Comparison of ENCODE assay signal across 8 cellular contexts in the genomic region with DNA sequence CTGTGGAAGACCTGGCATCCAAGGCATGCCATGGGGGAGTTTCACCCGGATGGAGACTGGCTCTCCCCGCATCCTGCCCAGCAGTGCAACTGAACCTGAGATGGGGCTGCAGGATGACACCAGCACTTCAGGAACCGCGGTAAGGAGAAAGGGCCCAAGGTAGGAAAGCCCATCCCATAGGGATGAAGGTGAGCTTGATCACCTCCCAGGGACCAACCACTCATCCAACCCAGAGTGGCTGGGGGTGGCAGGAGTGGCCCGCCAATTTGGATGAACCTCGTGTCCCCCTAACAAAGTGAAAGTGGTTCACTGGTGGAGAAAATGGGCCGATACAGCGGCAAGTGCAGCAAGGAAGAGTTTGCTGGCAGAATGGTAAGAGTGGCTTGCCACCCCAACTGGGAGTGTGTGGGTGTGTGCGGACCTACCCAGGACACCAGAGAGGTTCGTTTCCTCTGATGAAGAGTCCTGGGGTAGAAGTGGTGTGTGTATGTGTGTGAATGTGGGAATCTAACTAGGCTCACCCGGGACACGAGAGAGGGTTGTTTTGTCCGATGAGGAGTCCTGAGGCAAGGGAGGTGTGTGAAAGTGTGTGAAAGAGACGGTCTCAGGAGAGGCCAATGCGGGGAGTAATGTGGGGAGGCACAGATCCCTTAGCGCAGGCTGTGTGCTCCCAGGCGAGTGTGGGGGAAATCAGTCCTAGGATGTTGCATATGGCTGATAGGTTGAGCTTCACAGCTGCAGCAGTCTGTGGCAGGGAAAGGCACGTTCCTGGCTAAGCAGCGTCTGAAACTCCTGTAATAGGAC. TPM values are rescaled to one million over a fixed set of nuclear protein-coding genes. Genes with fewer than 3 reads are reported as not detected.
DNase-seq lines count a peak whose midpoint lies in the region; ATAC-seq and TF ChIP-seq lines count a peak whose summit lies in the region.

No MANE protein-coding gene starts in this region.

- TSS peak; percentile 78 for BruUV-seq in Caco-2 (replicated peaks; lab: Mats Ljungman, UMichigan)

- H3K4me3 ChIP-seq in Caco-2 (ENCODE audit: low read depth, low read length) (no peak overlapping the region), OCI-LY3 (ENCODE audit: low read length) (peak overlapping the region; percentile 89), neural progenitor cell (no peak overlapping the region)

- peaks cover 40% of the 10 kb centered on the region for H3K4me1 Mint-ChIP-seq in Caco-2 (ENCODE audit: low read depth, unreplicated experiment)
- H3K4me1 Mint-ChIP-seq in neural progenitor cell: peaks cover 47% of the 10 kb centered on the region

- H4K20me1 ChIP-seq in OCI-LY3 (ENCODE audit: insufficient read depth, low read length) (peaks cover 9% of the 10 kb centered on the region; the same call in 1 of the 2 replicates), neural progenitor cell (ENCODE audit: low read depth) (no peaks in the 10 kb centered on the region)

- peak overlapping the region; percentile 67 for H3K4me3 Mint-ChIP-seq in Caco-2 (ENCODE audit: unreplicated experiment)
- H3K4me3 Mint-ChIP-seq in neural progenitor cell: peak overlapping the region; percentile 19

- intact Hi-C loops in Caco-2 (cut with micrococcal nuclease; ENCODE audit: unreplicated experiment): loop anchor here (1.0 kb wide), 1 partner anchor 33 kb away; no protein-coding TSS in a partner anchor

- H3K9ac ChIP-seq in OCI-LY3 (ENCODE audit: low read length) (peak overlapping the region; percentile 94), neural progenitor cell (no peak overlapping the region)

- TF ChIP-seq CTCF in Caco-2 (IDR thresholded peaks at IDR 0.05; ENCODE audit: insufficient read depth in 1 of 2, low read depth in 1 of 2, low read length in 1 of 2, severe bottlenecking in 1 of 2, unreplicated experiment in 1 of 2) (no peak), OCI-LY3 (IDR thresholded peaks at IDR 0.05; ENCODE audit: low read depth, low read length) (no peak), neural progenitor cell (IDR thresholded peaks at IDR 0.05) (no peak)

- H3K9me3 ChIP-seq in Caco-2: no peaks in the 10 kb centered on the region
- no peaks in the 10 kb centered on the region for H3K9me3 ChIP-seq in OCI-LY3 (ENCODE audit: insufficient read depth, low read length)
- no peaks in the 10 kb centered on the region for H3K9me3 ChIP-seq in neural progenitor cell (ENCODE audit: low read depth)

- H3K27ac ChIP-seq in OCI-LY3 (ENCODE audit: low read length): peak overlapping the region; percentile 81
- H3K27ac ChIP-seq in neural progenitor cell: no peak overlapping the region

- peak overlapping the region; percentile 17; the same call in 1 of the 2 replicates for H2AFZ ChIP-seq in OCI-LY3 (ENCODE audit: low read depth, low read length)
- H2AFZ ChIP-seq in neural progenitor cell (replicated peaks): peak overlapping the region; percentile 64

- ATAC-seq in esophagus mucosa: peak; percentile 34
- ATAC-seq in GM18502 (IDR thresholded peaks at IDR 0.05; ENCODE audit: poor library complexity, unreplicated experiment): no peak

- H3K27ac Mint-ChIP-seq in Caco-2 (ENCODE audit: unreplicated experiment) (peak overlapping the region; percentile 89), neural progenitor cell (peak overlapping the region; percentile 50)

- H3K4me1 ChIP-seq in Caco-2 (peaks cover 44% of the 10 kb centered on the region), OCI-LY3 (ENCODE audit: low read length) (peaks cover 34% of the 10 kb centered on the region), neural progenitor cell (peaks cover 24% of the 10 kb centered on the region)

- DNase-seq in Caco-2 (no peak), neural progenitor cell (ENCODE audit: low spot score) (peak; percentile 18), NCI-H1417 treated with DMSO at 0.1 percent for 48 hours (lab: John Stamatoyannopoulos, UW) (no peak), cortex of kidney (lab: John Stamatoyannopoulos, UW) (no peak), A172 (ENCODE audit: low spot score) (no peak)

- H3K36me3 Mint-ChIP-seq in Caco-2 (ENCODE audit: insufficient read depth, unreplicated experiment) (peaks cover 6% of the 10 kb centered on the region), neural progenitor cell (no peaks in the 10 kb centered on the region)

- no peaks in the 10 kb centered on the region for H3K27me3 Mint-ChIP-seq in Caco-2 (ENCODE audit: insufficient read depth, unreplicated experiment)
- H3K27me3 Mint-ChIP-seq in neural progenitor cell (ENCODE audit: insufficient read depth, low read depth): peaks cover 2% of the 10 kb centered on the region

- H3K36me3 ChIP-seq in Caco-2 (ENCODE audit: control insufficient read depth, insufficient read depth, low read length): no peaks in the 10 kb centered on the region
- H3K36me3 ChIP-seq in OCI-LY3 (replicated peaks; ENCODE audit: low read depth, low read length): peaks cover 5% of the 10 kb centered on the region
- H3K36me3 ChIP-seq in neural progenitor cell: no peaks in the 10 kb centered on the region

- H3F3A ChIP-seq in neural progenitor cell (ENCODE audit: low read depth): peaks cover 22% of the 10 kb centered on the region

- POLR2A ChIA-PET in Caco-2 (lab: Charles Lee): no interaction called here

- H3K9me3 Mint-ChIP-seq in Caco-2 (ENCODE audit: unreplicated experiment): no peaks in the 10 kb centered on the region
- H3K9me3 Mint-ChIP-seq in neural progenitor cell: no peaks in the 10 kb centered on the region

- H3K79me2 ChIP-seq in OCI-LY3 (ENCODE audit: low read length) (peaks cover 52% of the 10 kb centered on the region), neural progenitor cell (ENCODE audit: low read depth) (no peaks in the 10 kb centered on the region)

- CTCF ChIA-PET in Caco-2 (lab: Charles Lee): interaction anchor here (0.5 kb wide), 1 partner anchor 84 kb away, joined by 3 read pairs; no protein-coding TSS in a partner anchor

- no peaks in the 10 kb centered on the region for H3K27me3 ChIP-seq in Caco-2 (replicated peaks; ENCODE audit: control insufficient read depth, insufficient read depth, low read length)
- H3K27me3 ChIP-seq in OCI-LY3 (ENCODE audit: low read depth, low read length): no peaks in the 10 kb centered on the region
- H3K27me3 ChIP-seq in neural progenitor cell: no peaks in the 10 kb centered on the region

- H3K4me2 ChIP-seq in OCI-LY3 (ENCODE audit: low read length) (peak overlapping the region; percentile 86), neural progenitor cell (peak overlapping the region; percentile 59)

RNA-seq across cellular contexts. Expression of gene ACSM1, which starts 22.6 kb away (rescaled TPM):
- total RNA-seq in Caco-2 (2022) (not detected in 2 replicates), esophagus mucosa (0.64 TPM), neural progenitor cell (ENCODE audit: low replicate concordance) (not detected in 2 replicates)
- total RNA-seq in A172 (2014; rRNA removed; shearing (Covaris generic)): not detected in 2 replicates
